Comparison of ENCODE assay signal across 1 cellular context in the genomic region with DNA sequence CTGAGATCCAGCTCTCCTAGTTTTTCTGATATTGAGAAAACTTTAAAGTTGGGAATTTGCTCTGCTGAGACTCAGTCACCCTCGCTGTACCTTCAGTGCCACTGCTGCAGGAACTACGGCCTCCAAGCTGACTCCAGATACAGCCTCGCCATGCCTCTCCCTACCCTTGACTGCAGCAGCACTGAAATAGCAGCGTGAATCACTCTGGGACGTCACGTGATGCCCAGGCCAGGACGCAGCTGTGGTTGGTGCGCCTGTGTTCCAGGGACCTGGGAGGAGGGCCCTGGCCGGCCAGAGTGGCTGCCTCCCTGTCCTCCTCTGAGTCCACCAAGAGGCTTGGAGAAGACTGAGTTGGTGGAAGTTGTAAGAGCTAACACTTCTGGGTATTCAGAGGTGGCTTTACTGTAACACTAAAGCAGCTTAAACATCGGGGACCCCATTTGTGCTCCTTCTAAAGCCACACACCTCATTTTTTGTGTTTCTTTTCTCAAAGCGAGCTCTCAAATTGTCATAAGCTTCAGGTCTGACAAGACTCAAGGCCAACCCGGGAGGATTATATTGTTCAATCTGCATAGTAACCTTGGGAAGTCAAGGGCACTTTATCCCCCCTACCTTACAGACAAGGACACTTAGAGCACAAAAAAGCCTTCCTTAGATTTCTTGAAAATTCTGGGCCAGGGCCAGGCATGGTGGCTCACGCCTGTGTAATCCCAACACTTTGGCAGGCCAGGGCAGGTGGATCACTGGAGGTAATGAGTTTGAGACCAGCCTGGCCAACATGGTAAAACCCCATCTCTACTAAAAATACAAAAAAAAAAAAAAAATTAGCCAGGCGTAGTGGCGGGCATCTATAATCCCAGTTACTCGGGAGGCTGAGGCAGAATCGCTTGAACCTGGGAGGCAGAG.
TF ChIP-seq lines count a peak whose summit lies in the region.

No MANE protein-coding gene starts in this region.

TF ChIP-seq in HepG2, 621 proteins besides CTCF, POLR2A, EP300 and RAD21 (continued from another document and continues in another):
- no peak for TF ChIP-seq PPARG (CRISPR knock-in tag; conservative IDR thresholded peaks at IDR 0.05)
- no peak for TF ChIP-seq MLLT10 (CRISPR knock-in tag; IDR thresholded peaks at IDR 0.05)
- TF ChIP-seq ZNF292 (CRISPR knock-in tag; IDR thresholded peaks at IDR 0.05; ENCODE audit: borderline replicate concordance, low read depth): peak; percentile 83; the same call in 1 of the 2 replicates
- TF ChIP-seq, protein P1, sequence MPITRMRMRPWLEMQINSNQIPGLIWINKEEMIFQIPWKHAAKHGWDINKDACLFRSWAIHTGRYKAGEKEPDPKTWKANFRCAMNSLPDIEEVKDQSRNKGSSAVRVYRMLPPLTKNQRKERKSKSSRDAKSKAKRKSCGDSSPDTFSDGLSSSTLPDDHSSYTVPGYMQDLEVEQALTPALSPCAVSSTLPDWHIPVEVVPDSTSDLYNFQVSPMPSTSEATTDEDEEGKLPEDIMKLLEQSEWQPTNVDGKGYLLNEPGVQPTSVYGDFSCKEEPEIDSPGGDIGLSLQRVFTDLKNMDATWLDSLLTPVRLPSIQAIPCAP (CRISPR knock-in tag; IDR thresholded peaks at IDR 0.05; ENCODE audit: low read depth): no peak
- no peak for TF ChIP-seq TP53 (CRISPR knock-in tag; conservative IDR thresholded peaks at IDR 0.05)
- TF ChIP-seq, protein P2, sequence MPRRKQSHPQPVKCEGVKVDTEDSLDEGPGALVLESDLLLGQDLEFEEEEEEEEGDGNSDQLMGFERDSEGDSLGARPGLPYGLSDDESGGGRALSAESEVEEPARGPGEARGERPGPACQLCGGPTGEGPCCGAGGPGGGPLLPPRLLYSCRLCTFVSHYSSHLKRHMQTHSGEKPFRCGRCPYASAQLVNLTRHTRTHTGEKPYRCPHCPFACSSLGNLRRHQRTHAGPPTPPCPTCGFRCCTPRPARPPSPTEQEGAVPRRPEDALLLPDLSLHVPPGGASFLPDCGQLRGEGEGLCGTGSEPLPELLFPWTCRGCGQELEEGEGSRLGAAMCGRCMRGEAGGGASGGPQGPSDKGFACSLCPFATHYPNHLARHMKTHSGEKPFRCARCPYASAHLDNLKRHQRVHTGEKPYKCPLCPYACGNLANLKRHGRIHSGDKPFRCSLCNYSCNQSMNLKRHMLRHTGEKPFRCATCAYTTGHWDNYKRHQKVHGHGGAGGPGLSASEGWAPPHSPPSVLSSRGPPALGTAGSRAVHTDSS (CRISPR knock-in tag; conservative IDR thresholded peaks at IDR 0.05): no peak
- TF ChIP-seq SIX1 (CRISPR knock-in tag; IDR thresholded peaks at IDR 0.05; ENCODE audit: borderline replicate concordance): no peak
- TF ChIP-seq HDAC2 (CRISPR knock-in tag; IDR thresholded peaks at IDR 0.05): no peak
- peak in 1 of 2 experiments; percentile 42; a peak in 1 of 4 replicates for TF ChIP-seq KLF16 (CRISPR knock-in tag; IDR thresholded peaks at IDR 0.05)
- no peak for TF ChIP-seq ZNF879 (CRISPR knock-in tag; IDR thresholded peaks at IDR 0.05)
- TF ChIP-seq PHF21A (CRISPR knock-in tag; IDR thresholded peaks at IDR 0.05): 0 out of 2 replicates have a peak, but pooled peaks have one; percentile 27
- TF ChIP-seq, protein P3, sequence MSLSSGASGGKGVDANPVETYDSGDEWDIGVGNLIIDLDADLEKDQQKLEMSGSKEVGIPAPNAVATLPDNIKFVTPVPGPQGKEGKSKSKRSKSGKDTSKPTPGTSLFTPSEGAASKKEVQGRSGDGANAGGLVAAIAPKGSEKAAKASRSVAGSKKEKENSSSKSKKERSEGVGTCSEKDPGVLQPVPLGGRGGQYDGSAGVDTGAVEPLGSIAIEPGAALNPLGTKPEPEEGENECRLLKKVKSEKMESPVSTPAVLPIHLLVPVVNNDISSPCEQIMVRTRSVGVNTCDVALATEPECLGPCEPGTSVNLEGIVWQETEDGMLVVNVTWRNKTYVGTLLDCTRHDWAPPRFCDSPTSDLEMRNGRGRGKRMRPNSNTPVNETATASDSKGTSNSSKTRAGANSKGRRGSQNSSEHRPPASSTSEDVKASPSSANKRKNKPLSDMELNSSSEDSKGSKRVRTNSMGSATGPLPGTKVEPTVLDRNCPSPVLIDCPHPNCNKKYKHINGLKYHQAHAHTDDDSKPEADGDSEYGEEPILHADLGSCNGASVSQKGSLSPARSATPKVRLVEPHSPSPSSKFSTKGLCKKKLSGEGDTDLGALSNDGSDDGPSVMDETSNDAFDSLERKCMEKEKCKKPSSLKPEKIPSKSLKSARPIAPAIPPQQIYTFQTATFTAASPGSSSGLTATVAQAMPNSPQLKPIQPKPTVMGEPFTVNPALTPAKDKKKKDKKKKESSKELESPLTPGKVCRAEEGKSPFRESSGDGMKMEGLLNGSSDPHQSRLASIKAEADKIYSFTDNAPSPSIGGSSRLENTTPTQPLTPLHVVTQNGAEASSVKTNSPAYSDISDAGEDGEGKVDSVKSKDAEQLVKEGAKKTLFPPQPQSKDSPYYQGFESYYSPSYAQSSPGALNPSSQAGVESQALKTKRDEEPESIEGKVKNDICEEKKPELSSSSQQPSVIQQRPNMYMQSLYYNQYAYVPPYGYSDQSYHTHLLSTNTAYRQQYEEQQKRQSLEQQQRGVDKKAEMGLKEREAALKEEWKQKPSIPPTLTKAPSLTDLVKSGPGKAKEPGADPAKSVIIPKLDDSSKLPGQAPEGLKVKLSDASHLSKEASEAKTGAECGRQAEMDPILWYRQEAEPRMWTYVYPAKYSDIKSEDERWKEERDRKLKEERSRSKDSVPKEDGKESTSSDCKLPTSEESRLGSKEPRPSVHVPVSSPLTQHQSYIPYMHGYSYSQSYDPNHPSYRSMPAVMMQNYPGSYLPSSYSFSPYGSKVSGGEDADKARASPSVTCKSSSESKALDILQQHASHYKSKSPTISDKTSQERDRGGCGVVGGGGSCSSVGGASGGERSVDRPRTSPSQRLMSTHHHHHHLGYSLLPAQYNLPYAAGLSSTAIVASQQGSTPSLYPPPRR (CRISPR knock-in tag; IDR thresholded peaks at IDR 0.05; ENCODE audit: borderline replicate concordance): no peak
- TF ChIP-seq LCORL (IDR thresholded peaks at IDR 0.05): no peak
- TF ChIP-seq LCORL (CRISPR knock-in tag; IDR thresholded peaks at IDR 0.05): peak; percentile 34; the same call in 1 of the 2 replicates
- no peak for TF ChIP-seq SKI (IDR thresholded peaks at IDR 0.05; ENCODE audit: partially characterized antibody)
- no peak for TF ChIP-seq ZNF224 (CRISPR knock-in tag; IDR thresholded peaks at IDR 0.05)
- TF ChIP-seq, protein P4, sequence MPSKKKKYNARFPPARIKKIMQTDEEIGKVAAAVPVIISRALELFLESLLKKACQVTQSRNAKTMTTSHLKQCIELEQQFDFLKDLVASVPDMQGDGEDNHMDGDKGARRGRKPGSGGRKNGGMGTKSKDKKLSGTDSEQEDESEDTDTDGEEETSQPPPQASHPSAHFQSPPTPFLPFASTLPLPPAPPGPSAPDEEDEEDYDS (CRISPR knock-in tag; IDR thresholded peaks at IDR 0.05): peak; percentile 90
- no peak for TF ChIP-seq FOXJ3 (CRISPR knock-in tag; IDR thresholded peaks at IDR 0.05; ENCODE audit: borderline replicate concordance)
- TF ChIP-seq RBFOX2 (IDR thresholded peaks at IDR 0.05; ENCODE audit: low read depth, low read length): no peak
- TF ChIP-seq, protein P5, sequence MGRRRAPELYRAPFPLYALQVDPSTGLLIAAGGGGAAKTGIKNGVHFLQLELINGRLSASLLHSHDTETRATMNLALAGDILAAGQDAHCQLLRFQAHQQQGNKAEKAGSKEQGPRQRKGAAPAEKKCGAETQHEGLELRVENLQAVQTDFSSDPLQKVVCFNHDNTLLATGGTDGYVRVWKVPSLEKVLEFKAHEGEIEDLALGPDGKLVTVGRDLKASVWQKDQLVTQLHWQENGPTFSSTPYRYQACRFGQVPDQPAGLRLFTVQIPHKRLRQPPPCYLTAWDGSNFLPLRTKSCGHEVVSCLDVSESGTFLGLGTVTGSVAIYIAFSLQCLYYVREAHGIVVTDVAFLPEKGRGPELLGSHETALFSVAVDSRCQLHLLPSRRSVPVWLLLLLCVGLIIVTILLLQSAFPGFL (CRISPR knock-in tag; IDR thresholded peaks at IDR 0.05): no peak
- no peak; the same call in 1 of the 2 replicates for TF ChIP-seq GLI4 (CRISPR knock-in tag; IDR thresholded peaks at IDR 0.05; ENCODE audit: borderline replicate concordance)
- TF ChIP-seq NFRKB (IDR thresholded peaks at IDR 0.05): no peak
- TF ChIP-seq ZFY (CRISPR knock-in tag; IDR thresholded peaks at IDR 0.05): peak; percentile 58; the same call in 1 of the 2 replicates
- TF ChIP-seq SRSF4 (IDR thresholded peaks at IDR 0.05; ENCODE audit: low read depth, low read length, poor library complexity, severe bottlenecking): no peak
- TF ChIP-seq ZNF337 (CRISPR knock-in tag; IDR thresholded peaks at IDR 0.05; ENCODE audit: borderline replicate concordance, low read depth): no peak
- TF ChIP-seq ZNF317 (CRISPR knock-in tag; IDR thresholded peaks at IDR 0.05): no peak
- peak; percentile 81 for TF ChIP-seq SAP130 (CRISPR knock-in tag; IDR thresholded peaks at IDR 0.05; ENCODE audit: low read depth)
- TF ChIP-seq, protein P6, sequence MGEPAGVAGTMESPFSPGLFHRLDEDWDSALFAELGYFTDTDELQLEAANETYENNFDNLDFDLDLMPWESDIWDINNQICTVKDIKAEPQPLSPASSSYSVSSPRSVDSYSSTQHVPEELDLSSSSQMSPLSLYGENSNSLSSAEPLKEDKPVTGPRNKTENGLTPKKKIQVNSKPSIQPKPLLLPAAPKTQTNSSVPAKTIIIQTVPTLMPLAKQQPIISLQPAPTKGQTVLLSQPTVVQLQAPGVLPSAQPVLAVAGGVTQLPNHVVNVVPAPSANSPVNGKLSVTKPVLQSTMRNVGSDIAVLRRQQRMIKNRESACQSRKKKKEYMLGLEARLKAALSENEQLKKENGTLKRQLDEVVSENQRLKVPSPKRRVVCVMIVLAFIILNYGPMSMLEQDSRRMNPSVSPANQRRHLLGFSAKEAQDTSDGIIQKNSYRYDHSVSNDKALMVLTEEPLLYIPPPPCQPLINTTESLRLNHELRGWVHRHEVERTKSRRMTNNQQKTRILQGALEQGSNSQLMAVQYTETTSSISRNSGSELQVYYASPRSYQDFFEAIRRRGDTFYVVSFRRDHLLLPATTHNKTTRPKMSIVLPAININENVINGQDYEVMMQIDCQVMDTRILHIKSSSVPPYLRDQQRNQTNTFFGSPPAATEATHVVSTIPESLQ (CRISPR knock-in tag; conservative IDR thresholded peaks at IDR 0.05): no peak
- 0 out of 2 replicates have a peak, but pooled peaks have one; percentile 32 for TF ChIP-seq KAT8 (CRISPR knock-in tag; IDR thresholded peaks at IDR 0.05)
- TF ChIP-seq REXO4 (CRISPR knock-in tag; IDR thresholded peaks at IDR 0.05; ENCODE audit: borderline replicate concordance): no peak
- TF ChIP-seq ZBTB38 (CRISPR knock-in tag; IDR thresholded peaks at IDR 0.05): 0 out of 2 replicates have a peak, but pooled peaks have one; percentile 46
- TF ChIP-seq ZC3H4 (CRISPR knock-in tag; IDR thresholded peaks at IDR 0.05; ENCODE audit: borderline replicate concordance): no peak
- TF ChIP-seq, protein P7, sequence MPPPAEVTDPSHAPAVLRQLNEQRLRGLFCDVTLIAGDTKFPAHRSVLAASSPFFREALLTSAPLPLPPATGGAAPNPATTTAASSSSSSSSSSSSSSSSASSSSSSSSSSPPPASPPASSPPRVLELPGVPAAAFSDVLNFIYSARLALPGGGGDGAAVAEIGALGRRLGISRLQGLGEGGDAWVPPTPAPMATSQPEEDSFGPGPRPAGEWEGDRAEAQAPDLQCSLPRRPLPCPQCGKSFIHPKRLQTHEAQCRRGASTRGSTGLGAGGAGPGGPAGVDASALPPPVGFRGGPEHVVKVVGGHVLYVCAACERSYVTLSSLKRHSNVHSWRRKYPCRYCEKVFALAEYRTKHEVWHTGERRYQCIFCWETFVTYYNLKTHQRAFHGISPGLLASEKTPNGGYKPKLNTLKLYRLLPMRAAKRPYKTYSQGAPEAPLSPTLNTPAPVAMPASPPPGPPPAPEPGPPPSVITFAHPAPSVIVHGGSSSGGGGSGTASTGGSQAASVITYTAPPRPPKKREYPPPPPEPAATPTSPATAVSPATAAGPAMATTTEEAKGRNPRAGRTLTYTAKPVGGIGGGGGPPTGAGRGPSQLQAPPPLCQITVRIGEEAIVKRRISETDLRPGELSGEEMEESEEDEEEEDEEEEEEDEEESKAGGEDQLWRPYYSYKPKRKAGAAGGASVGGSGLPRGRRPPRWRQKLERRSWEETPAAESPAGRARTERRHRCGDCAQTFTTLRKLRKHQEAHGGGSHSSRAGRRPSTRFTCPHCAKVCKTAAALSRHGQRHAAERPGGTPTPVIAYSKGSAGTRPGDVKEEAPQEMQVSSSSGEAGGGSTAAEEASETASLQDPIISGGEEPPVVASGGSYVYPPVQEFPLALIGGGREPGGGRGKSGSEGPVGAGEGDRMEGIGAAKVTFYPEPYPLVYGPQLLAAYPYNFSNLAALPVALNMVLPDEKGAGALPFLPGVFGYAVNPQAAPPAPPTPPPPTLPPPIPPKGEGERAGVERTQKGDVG (CRISPR knock-in tag; IDR thresholded peaks at IDR 0.05; ENCODE audit: borderline replicate concordance): no peak
- no peak for TF ChIP-seq TOPORS (CRISPR knock-in tag; IDR thresholded peaks at IDR 0.05)
- TF ChIP-seq MBNL3 (CRISPR knock-in tag; conservative IDR thresholded peaks at IDR 0.05): no peak
- TF ChIP-seq ZNF549 (CRISPR knock-in tag; IDR thresholded peaks at IDR 0.05): no peak
- TF ChIP-seq MED8 (CRISPR knock-in tag; IDR thresholded peaks at IDR 0.05; ENCODE audit: insufficient replicate concordance): no peak
- TF ChIP-seq SPEN (CRISPR knock-in tag; IDR thresholded peaks at IDR 0.05; ENCODE audit: low read depth): peak; percentile 52; the same call in 1 of the 2 replicates
- TF ChIP-seq, protein P8, sequence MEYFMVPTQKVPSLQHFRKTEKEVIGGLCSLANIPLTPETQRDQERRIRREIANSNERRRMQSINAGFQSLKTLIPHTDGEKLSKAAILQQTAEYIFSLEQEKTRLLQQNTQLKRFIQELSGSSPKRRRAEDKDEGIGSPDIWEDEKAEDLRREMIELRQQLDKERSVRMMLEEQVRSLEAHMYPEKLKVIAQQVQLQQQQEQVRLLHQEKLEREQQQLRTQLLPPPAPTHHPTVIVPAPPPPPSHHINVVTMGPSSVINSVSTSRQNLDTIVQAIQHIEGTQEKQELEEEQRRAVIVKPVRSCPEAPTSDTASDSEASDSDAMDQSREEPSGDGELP (IDR thresholded peaks at IDR 0.05; ENCODE audit: borderline replicate concordance, low read depth): peak; percentile 51; the same call in 1 of the 2 replicates
- TF ChIP-seq, protein P9, sequence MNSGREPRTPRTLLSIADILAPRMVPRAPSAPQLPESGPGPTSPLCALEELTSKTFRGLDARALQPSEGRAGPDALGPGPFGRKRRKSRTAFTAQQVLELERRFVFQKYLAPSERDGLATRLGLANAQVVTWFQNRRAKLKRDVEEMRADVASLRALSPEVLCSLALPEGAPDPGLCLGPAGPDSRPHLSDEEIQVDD (CRISPR knock-in tag; IDR thresholded peaks at IDR 0.05; ENCODE audit: borderline replicate concordance): no peak
- no peak for TF ChIP-seq ZNF260 (CRISPR knock-in tag; IDR thresholded peaks at IDR 0.05; ENCODE audit: borderline replicate concordance, low read depth)
- no peak for TF ChIP-seq SOX6 (IDR thresholded peaks at IDR 0.05)
- peak; percentile 39; the same call in 1 of the 2 replicates for TF ChIP-seq SOX6 (CRISPR knock-in tag; IDR thresholded peaks at IDR 0.05)
- TF ChIP-seq ZNF136 (CRISPR knock-in tag; IDR thresholded peaks at IDR 0.05; ENCODE audit: low read depth): no peak
- TF ChIP-seq ZNF772 (CRISPR knock-in tag; IDR thresholded peaks at IDR 0.05): no peak
- no peak for TF ChIP-seq ZNF562 (CRISPR knock-in tag; IDR thresholded peaks at IDR 0.05; ENCODE audit: borderline replicate concordance)
- TF ChIP-seq, protein P10, sequence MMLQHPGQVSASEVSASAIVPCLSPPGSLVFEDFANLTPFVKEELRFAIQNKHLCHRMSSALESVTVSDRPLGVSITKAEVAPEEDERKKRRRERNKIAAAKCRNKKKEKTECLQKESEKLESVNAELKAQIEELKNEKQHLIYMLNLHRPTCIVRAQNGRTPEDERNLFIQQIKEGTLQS (CRISPR knock-in tag; IDR thresholded peaks at IDR 0.05): 0 out of 2 replicates have a peak, but pooled peaks have one; percentile 54
- 0 out of 2 replicates have a peak, but pooled peaks have one; percentile 38 for TF ChIP-seq ZNF143 (CRISPR knock-in tag; IDR thresholded peaks at IDR 0.05)
